Comparison of ENCODE assay signal across 1 cellular context in genomic region chr19:34994643-34995471, GRCh38.
TF ChIP-seq lines count a peak whose summit lies in the region.

No MANE protein-coding gene starts in this region.

TF ChIP-seq in HepG2, 621 proteins besides CTCF, POLR2A, EP300 and RAD21 (continued from another document and continues in another):
- TF ChIP-seq, protein P1, sequence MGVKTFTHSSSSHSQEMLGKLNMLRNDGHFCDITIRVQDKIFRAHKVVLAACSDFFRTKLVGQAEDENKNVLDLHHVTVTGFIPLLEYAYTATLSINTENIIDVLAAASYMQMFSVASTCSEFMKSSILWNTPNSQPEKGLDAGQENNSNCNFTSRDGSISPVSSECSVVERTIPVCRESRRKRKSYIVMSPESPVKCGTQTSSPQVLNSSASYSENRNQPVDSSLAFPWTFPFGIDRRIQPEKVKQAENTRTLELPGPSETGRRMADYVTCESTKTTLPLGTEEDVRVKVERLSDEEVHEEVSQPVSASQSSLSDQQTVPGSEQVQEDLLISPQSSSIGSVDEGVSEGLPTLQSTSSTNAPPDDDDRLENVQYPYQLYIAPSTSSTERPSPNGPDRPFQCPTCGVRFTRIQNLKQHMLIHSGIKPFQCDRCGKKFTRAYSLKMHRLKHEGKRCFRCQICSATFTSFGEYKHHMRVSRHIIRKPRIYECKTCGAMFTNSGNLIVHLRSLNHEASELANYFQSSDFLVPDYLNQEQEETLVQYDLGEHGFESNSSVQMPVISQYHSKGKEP (CRISPR knock-in tag; IDR thresholded peaks at IDR 0.05) = no peak
- TF ChIP-seq, protein P2, sequence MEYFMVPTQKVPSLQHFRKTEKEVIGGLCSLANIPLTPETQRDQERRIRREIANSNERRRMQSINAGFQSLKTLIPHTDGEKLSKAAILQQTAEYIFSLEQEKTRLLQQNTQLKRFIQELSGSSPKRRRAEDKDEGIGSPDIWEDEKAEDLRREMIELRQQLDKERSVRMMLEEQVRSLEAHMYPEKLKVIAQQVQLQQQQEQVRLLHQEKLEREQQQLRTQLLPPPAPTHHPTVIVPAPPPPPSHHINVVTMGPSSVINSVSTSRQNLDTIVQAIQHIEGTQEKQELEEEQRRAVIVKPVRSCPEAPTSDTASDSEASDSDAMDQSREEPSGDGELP (IDR thresholded peaks at IDR 0.05; ENCODE audit: borderline replicate concordance, low read depth) = peak; percentile 95
- peak; percentile 46; the same call in 1 of the 2 replicates for TF ChIP-seq NR2C2 (CRISPR knock-in tag; IDR thresholded peaks at IDR 0.05; ENCODE audit: borderline replicate concordance)
- TF ChIP-seq, protein P3, sequence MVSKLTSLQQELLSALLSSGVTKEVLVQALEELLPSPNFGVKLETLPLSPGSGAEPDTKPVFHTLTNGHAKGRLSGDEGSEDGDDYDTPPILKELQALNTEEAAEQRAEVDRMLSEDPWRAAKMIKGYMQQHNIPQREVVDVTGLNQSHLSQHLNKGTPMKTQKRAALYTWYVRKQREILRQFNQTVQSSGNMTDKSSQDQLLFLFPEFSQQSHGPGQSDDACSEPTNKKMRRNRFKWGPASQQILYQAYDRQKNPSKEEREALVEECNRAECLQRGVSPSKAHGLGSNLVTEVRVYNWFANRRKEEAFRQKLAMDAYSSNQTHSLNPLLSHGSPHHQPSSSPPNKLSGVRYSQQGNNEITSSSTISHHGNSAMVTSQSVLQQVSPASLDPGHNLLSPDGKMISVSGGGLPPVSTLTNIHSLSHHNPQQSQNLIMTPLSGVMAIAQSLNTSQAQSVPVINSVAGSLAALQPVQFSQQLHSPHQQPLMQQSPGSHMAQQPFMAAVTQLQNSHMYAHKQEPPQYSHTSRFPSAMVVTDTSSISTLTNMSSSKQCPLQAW (CRISPR knock-in tag; IDR thresholded peaks at IDR 0.05) = peak; percentile 70; the same call in 1 of the 2 replicates
- TF ChIP-seq FOXA3 (CRISPR knock-in tag; IDR thresholded peaks at IDR 0.05) = peak; percentile 99
- TF ChIP-seq ZNF768 (CRISPR knock-in tag; IDR thresholded peaks at IDR 0.05) = peak; percentile 56; the same call in 1 of the 2 replicates
- TF ChIP-seq RARG (CRISPR knock-in tag; IDR thresholded peaks at IDR 0.05; ENCODE audit: low read depth) = no peak
- TF ChIP-seq ZBTB2 (CRISPR knock-in tag; IDR thresholded peaks at IDR 0.05; ENCODE audit: low read depth) = peak; percentile 70; the same call in 1 of the 2 replicates
- no peak for TF ChIP-seq NBN (conservative IDR thresholded peaks at IDR 0.05)
- TF ChIP-seq, protein P4, sequence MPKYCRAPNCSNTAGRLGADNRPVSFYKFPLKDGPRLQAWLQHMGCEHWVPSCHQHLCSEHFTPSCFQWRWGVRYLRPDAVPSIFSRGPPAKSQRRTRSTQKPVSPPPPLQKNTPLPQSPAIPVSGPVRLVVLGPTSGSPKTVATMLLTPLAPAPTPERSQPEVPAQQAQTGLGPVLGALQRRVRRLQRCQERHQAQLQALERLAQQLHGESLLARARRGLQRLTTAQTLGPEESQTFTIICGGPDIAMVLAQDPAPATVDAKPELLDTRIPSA (CRISPR knock-in tag; IDR thresholded peaks at IDR 0.05; ENCODE audit: borderline replicate concordance) = no peak
- 0 out of 2 replicates have a peak, but pooled peaks have one; percentile 47 for TF ChIP-seq REPIN1 (CRISPR knock-in tag; IDR thresholded peaks at IDR 0.05; ENCODE audit: borderline replicate concordance, low read depth)
- 0 out of 2 replicates have a peak, but pooled peaks have one; percentile 57 for TF ChIP-seq SP4 (CRISPR knock-in tag; IDR thresholded peaks at IDR 0.05)
- TF ChIP-seq TBP (CRISPR knock-in tag; IDR thresholded peaks at IDR 0.05) = no peak
- TF ChIP-seq NFKB2 (CRISPR knock-in tag; IDR thresholded peaks at IDR 0.05; ENCODE audit: borderline replicate concordance) = peak; percentile 59; the same call in 1 of the 2 replicates
- TF ChIP-seq SIX4 (CRISPR knock-in tag; IDR thresholded peaks at IDR 0.05) = peak; percentile 81
- no peak for TF ChIP-seq TEAD3 (CRISPR knock-in tag; optimal IDR thresholded peaks at IDR 0.05; ENCODE audit: borderline replicate concordance)
- TF ChIP-seq FOXP4 (CRISPR knock-in tag; IDR thresholded peaks at IDR 0.05) = peak; percentile 78
- TF ChIP-seq CCAR2 (optimal IDR thresholded peaks at IDR 0.05; ENCODE audit: low read depth, low read length) = no peak
- TF ChIP-seq ZNF619 (CRISPR knock-in tag; IDR thresholded peaks at IDR 0.05) = no peak
- TF ChIP-seq, protein P5, sequence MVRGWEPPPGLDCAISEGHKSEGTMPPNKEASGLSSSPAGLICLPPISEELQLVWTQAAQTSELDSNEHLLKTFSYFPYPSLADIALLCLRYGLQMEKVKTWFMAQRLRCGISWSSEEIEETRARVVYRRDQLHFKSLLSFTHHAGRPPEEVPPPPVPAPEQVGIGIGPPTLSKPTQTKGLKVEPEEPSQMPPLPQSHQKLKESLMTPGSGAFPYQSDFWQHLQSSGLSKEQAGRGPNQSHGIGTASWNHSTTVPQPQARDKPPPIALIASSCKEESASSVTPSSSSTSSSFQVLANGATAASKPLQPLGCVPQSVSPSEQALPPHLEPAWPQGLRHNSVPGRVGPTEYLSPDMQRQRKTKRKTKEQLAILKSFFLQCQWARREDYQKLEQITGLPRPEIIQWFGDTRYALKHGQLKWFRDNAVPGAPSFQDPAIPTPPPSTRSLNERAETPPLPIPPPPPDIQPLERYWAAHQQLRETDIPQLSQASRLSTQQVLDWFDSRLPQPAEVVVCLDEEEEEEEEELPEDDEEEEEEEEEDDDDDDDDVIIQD (CRISPR knock-in tag; IDR thresholded peaks at IDR 0.05; ENCODE audit: low read depth) = 0 out of 2 replicates have a peak, but pooled peaks have one; percentile 46
- peak; percentile 17; the same call in 1 of the 2 replicates for TF ChIP-seq ZNF761 (CRISPR knock-in tag; conservative IDR thresholded peaks at IDR 0.05)
- peak; percentile 71; the same call in 1 of the 2 replicates for TF ChIP-seq CHD4 (IDR thresholded peaks at IDR 0.05; ENCODE audit: borderline replicate concordance, low read length)
- no peak for TF ChIP-seq ZNF576 (CRISPR knock-in tag; IDR thresholded peaks at IDR 0.05)
- no peak for TF ChIP-seq HDAC6 (IDR thresholded peaks at IDR 0.05; ENCODE audit: low read depth, low read length)
- TF ChIP-seq ZMYM4 (CRISPR knock-in tag; IDR thresholded peaks at IDR 0.05) = no peak; the same call in 1 of the 2 replicates
- TF ChIP-seq PCBP1 (IDR thresholded peaks at IDR 0.05; ENCODE audit: borderline replicate concordance, low read depth, low read length) = no peak
- TF ChIP-seq ZNF510 (CRISPR knock-in tag; IDR thresholded peaks at IDR 0.05; ENCODE audit: low read depth) = 0 out of 2 replicates have a peak, but pooled peaks have one; percentile 34
- peak; percentile 85; the same call in 1 of the 2 replicates for TF ChIP-seq SIN3A (IDR thresholded peaks at IDR 0.05; ENCODE audit: borderline replicate concordance, low read depth, low read length)
- TF ChIP-seq PHF21A (CRISPR knock-in tag; IDR thresholded peaks at IDR 0.05) = peak; percentile 75
- TF ChIP-seq, protein P6, sequence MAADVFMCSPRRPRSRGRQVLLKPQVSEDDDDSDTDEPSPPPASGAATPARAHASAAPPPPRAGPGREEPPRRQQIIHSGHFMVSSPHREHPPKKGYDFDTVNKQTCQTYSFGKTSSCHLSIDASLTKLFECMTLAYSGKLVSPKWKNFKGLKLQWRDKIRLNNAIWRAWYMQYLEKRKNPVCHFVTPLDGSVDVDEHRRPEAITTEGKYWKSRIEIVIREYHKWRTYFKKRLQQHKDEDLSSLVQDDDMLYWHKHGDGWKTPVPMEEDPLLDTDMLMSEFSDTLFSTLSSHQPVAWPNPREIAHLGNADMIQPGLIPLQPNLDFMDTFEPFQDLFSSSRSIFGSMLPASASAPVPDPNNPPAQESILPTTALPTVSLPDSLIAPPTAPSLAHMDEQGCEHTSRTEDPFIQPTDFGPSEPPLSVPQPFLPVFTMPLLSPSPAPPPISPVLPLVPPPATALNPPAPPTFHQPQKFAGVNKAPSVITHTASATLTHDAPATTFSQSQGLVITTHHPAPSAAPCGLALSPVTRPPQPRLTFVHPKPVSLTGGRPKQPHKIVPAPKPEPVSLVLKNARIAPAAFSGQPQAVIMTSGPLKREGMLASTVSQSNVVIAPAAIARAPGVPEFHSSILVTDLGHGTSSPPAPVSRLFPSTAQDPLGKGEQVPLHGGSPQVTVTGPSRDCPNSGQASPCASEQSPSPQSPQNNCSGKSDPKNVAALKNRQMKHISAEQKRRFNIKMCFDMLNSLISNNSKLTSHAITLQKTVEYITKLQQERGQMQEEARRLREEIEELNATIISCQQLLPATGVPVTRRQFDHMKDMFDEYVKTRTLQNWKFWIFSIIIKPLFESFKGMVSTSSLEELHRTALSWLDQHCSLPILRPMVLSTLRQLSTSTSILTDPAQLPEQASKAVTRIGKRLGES (CRISPR knock-in tag; IDR thresholded peaks at IDR 0.05; ENCODE audit: borderline replicate concordance) = no peak
- TF ChIP-seq ATF7-NPFF (CRISPR knock-in tag; IDR thresholded peaks at IDR 0.05; ENCODE audit: low read depth) = no peak
- peak; percentile 25; the same call in 1 of the 2 replicates for TF ChIP-seq ZNF556 (CRISPR knock-in tag; IDR thresholded peaks at IDR 0.05; ENCODE audit: borderline replicate concordance)
- peak; percentile 84 for TF ChIP-seq HDAC1 (CRISPR knock-in tag; IDR thresholded peaks at IDR 0.05)
- peak; percentile 79 for TF ChIP-seq IRF2 (CRISPR knock-in tag; IDR thresholded peaks at IDR 0.05)
- TF ChIP-seq ZNF101 (CRISPR knock-in tag; IDR thresholded peaks at IDR 0.05; ENCODE audit: borderline replicate concordance, low read depth) = no peak
- TF ChIP-seq TCF12 (IDR thresholded peaks at IDR 0.05) = no peak
- peak; percentile 88 for TF ChIP-seq TCF12 (CRISPR knock-in tag; IDR thresholded peaks at IDR 0.05)
- peak; percentile 70; the same call in 1 of the 2 replicates for TF ChIP-seq SIX1 (CRISPR knock-in tag; IDR thresholded peaks at IDR 0.05; ENCODE audit: borderline replicate concordance)
- TF ChIP-seq ZZZ3 (CRISPR knock-in tag; IDR thresholded peaks at IDR 0.05; ENCODE audit: borderline replicate concordance) = no peak
- no peak for TF ChIP-seq ZBTB20 (CRISPR knock-in tag; IDR thresholded peaks at IDR 0.05; ENCODE audit: borderline replicate concordance, low read depth)
- TF ChIP-seq, protein P7, sequence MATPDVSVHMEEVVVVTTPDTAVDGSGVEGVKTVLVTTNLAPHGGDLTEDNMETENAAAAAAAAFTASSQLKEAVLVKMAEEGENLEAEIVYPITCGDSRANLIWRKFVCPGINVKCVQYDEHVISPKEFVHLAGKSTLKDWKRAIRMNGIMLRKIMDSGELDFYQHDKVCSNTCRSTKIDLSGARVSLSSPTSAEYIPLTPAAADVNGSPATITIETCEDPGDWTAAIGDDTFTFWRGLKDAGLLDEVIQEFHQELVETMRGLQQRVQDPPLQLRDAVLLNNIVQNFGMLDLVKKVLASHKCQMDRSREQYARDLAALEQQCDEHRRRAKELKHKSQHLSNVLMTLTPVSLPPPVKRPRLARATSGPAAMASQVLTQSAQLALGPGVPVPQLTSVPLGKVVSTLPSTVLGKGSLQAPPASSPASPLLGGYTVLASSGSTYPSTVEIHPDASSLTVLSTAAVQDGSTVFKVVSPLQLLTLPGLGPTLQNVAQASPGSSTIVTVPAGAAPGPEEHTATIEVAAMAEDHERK (CRISPR knock-in tag; IDR thresholded peaks at IDR 0.05; ENCODE audit: low read depth) = 0 out of 2 replicates have a peak, but pooled peaks have one; percentile 25
- no peak for TF ChIP-seq ZNF382 (CRISPR knock-in tag; IDR thresholded peaks at IDR 0.05; ENCODE audit: borderline replicate concordance)
- peak; percentile 81 for TF ChIP-seq HMG20A (CRISPR knock-in tag; IDR thresholded peaks at IDR 0.05; ENCODE audit: borderline replicate concordance)
- no peak for TF ChIP-seq MLLT10 (CRISPR knock-in tag; IDR thresholded peaks at IDR 0.05)
- TF ChIP-seq FOXK1 (CRISPR knock-in tag; IDR thresholded peaks at IDR 0.05; ENCODE audit: borderline replicate concordance, low read depth) = peak; percentile 58; the same call in 1 of the 2 replicates
- TF ChIP-seq SP5 (CRISPR knock-in tag; IDR thresholded peaks at IDR 0.05; ENCODE audit: borderline replicate concordance, low read depth) = peak; percentile 100
- TF ChIP-seq NFKBIZ (CRISPR knock-in tag; IDR thresholded peaks at IDR 0.05) = peak; percentile 90
- peak; percentile 92 for TF ChIP-seq ZNF614 (CRISPR knock-in tag; IDR thresholded peaks at IDR 0.05; ENCODE audit: borderline replicate concordance)
- no peak for TF ChIP-seq RFX5 (IDR thresholded peaks at IDR 0.05; ENCODE audit: low read depth, low read length)
- TF ChIP-seq ZSCAN9 (CRISPR knock-in tag; IDR thresholded peaks at IDR 0.05; ENCODE audit: borderline replicate concordance) = peak; percentile 28; the same call in 1 of the 2 replicates
- TF ChIP-seq SETDB1 (CRISPR knock-in tag; IDR thresholded peaks at IDR 0.05; ENCODE audit: borderline replicate concordance) = no peak
- TF ChIP-seq ZBTB3 (CRISPR knock-in tag; IDR thresholded peaks at IDR 0.05; ENCODE audit: borderline replicate concordance, low read depth) = peak; percentile 89
- TF ChIP-seq GTF3A (CRISPR knock-in tag; conservative IDR thresholded peaks at IDR 0.05) = no peak
- peak; percentile 15; the same call in 1 of the 2 replicates for TF ChIP-seq ZNF747 (CRISPR knock-in tag; IDR thresholded peaks at IDR 0.05; ENCODE audit: borderline replicate concordance)
- TF ChIP-seq PLRG1 (conservative IDR thresholded peaks at IDR 0.05) = no peak
